In the genomic region with DNA sequence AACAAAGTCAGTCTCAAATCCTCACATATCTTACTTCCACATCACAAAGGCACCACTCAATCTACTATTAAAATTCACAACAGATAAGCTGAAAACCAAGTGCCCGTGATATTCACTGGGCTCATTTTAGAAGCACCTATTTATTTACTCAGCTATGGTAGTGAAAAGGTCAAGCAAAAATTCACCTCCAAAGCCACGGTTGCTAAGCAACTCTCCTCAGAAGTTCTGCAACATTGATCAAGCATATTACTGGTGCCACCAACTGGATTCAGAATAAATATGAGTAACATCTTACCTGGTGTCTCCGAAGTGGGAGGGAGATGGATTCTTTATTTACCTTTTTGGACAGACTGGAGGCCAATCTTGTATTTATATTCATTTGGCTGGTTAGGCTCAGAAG, we compare ENCODE assay signal across 15 cellular contexts.
A peak's percentile ranks its signal among the peaks of the same experiment; 100 is the strongest.
DNase-seq lines count a peak whose midpoint lies in the region; ATAC-seq and TF ChIP-seq lines count a peak whose summit lies in the region.
"Had no signal": no experiment of that assay in that cellular context is flagged by ENCODE, and none has a peak within 500 bp of the region (broad histone marks: within the 10 kb centered on the region; RNA-seq: fewer than 3 reads in every experiment).

No MANE protein-coding gene starts in this region.

- DNase-seq in GM10266 (ENCODE audit: extremely low spot score) (peak; percentile 18), NCI-H146 treated with DMSO at 0.1 percent for 48 hours (lab: John Stamatoyannopoulos, UW; ENCODE audit: unreplicated experiment) (peak; percentile 93), Ammon's horn (ENCODE audit: low spot score) (no peak), glutamatergic neuron (no peak), amygdala (lab: John Stamatoyannopoulos, UW) (no peak)
- DNase-seq: activated CD8-positive, alpha-beta memory T cell treated with anti-CD3 and anti-CD28 coated beads, Interleukin-2, amount 10 ng/mL, durations not matched to agents 7 days and 5 days; activated naive CD8-positive, alpha-beta T cell treated with anti-CD3 and anti-CD28 coated beads, Interleukin-2, amount 50 U/mL, for 24 hours; NCI-H1930; stimulated activated CD4-positive, alpha-beta T cell treated with anti-CD3 and anti-CD28 coated beads, Interleukin-4, amount 100 ng/mL, for 4 hours had no signal

- H3K9ac ChIP-seq in endocrine pancreas (ENCODE audit: control insufficient read depth, insufficient read depth, low read length), result no peak overlapping the region

- H3K4me1 ChIP-seq in endocrine pancreas (ENCODE audit: control insufficient read depth, insufficient read depth, low read length) (peaks cover 3% of the 10 kb centered on the region), gastroesophageal sphincter (no peaks in the 10 kb centered on the region)
- H3K4me1 ChIP-seq: esophagus muscularis mucosa had no signal

- H3K36me3 ChIP-seq in endocrine pancreas (ENCODE audit: control insufficient read depth, insufficient read depth, low read length), result no peaks in the 10 kb centered on the region
- no peaks in the 10 kb centered on the region for H3K36me3 ChIP-seq in gastroesophageal sphincter
- H3K36me3 ChIP-seq: esophagus muscularis mucosa had no signal

- H3K9me3 ChIP-seq in endocrine pancreas (ENCODE audit: control insufficient read depth, low read length) (no peaks in the 10 kb centered on the region), gastroesophageal sphincter (peaks cover 0 to 6% (median 0%) of the 10 kb centered on the region in 3 donors)
- H3K9me3 ChIP-seq: esophagus muscularis mucosa had no signal

- TF ChIP-seq EP300 in gastroesophageal sphincter (IDR thresholded peaks at IDR 0.05), result no peak

- no peak overlapping the region for H3K27ac ChIP-seq in gastroesophageal sphincter
- H3K27ac ChIP-seq: C4-2B, esophagus muscularis mucosa had no signal

- no peaks in the 10 kb centered on the region for H3K36me3 Mint-ChIP-seq in glutamatergic neuron (ENCODE audit: unreplicated experiment)
- H3K36me3 Mint-ChIP-seq: activated CD8-positive, alpha-beta memory T cell treated with anti-CD3 and anti-CD28 coated beads, Interleukin-2, amount 10 ng/mL, durations not matched to agents 7 days and 5 days had no signal

- H3K27ac Mint-ChIP-seq in glutamatergic neuron (ENCODE audit: unreplicated experiment), result no peak overlapping the region
- H3K27ac Mint-ChIP-seq: activated CD8-positive, alpha-beta memory T cell treated with anti-CD3 and anti-CD28 coated beads, Interleukin-2, amount 10 ng/mL, durations not matched to agents 7 days and 5 days; activated naive CD8-positive, alpha-beta T cell treated with anti-CD3 and anti-CD28 coated beads, Interleukin-2, amount 50 U/mL, for 24 hours had no signal

- H3K27me3 Mint-ChIP-seq in glutamatergic neuron (ENCODE audit: unreplicated experiment), result no peaks in the 10 kb centered on the region
- H3K27me3 Mint-ChIP-seq: activated CD8-positive, alpha-beta memory T cell treated with anti-CD3 and anti-CD28 coated beads, Interleukin-2, amount 10 ng/mL, durations not matched to agents 7 days and 5 days; activated naive CD8-positive, alpha-beta T cell treated with anti-CD3 and anti-CD28 coated beads, Interleukin-2, amount 50 U/mL, for 24 hours; progenitor cell of endocrine pancreas had no signal

- 66 to 77% methylated on average over 3 of the region's 3 CpGs for WGBS in gastroesophageal sphincter (ENCODE audit: low coverage in 1 of 2), 2 donors

- ATAC-seq in GM21723 (IDR thresholded peaks at IDR 0.05; ENCODE audit: unreplicated experiment) (peak; percentile 56), gastroesophageal sphincter (no peak)
- ATAC-seq: activated CD8-positive, alpha-beta memory T cell treated with anti-CD3 and anti-CD28 coated beads, Interleukin-2, amount 10 ng/mL, durations not matched to agents 7 days and 5 days; activated naive CD8-positive, alpha-beta T cell treated with anti-CD3 and anti-CD28 coated beads, Interleukin-2, amount 50 U/mL, for 24 hours had no signal

- H3K4me3 ChIP-seq in endocrine pancreas (ENCODE audit: control insufficient read depth, insufficient read depth, low read length) (peak overlapping the region; percentile 24), gastroesophageal sphincter (no peak overlapping the region)
- H3K4me3 ChIP-seq: esophagus muscularis mucosa had no signal

- H3K27me3 ChIP-seq in endocrine pancreas (ENCODE audit: control insufficient read depth, insufficient read depth, low read length) (no peaks in the 10 kb centered on the region), gastroesophageal sphincter (no peaks in the 10 kb centered on the region)
- H3K27me3 ChIP-seq: esophagus muscularis mucosa had no signal

- no peak overlapping the region for H3K4me3 Mint-ChIP-seq in glutamatergic neuron (ENCODE audit: unreplicated experiment)
- H3K4me3 Mint-ChIP-seq: activated CD8-positive, alpha-beta memory T cell treated with anti-CD3 and anti-CD28 coated beads, Interleukin-2, amount 10 ng/mL, durations not matched to agents 7 days and 5 days; activated naive CD8-positive, alpha-beta T cell treated with anti-CD3 and anti-CD28 coated beads, Interleukin-2, amount 50 U/mL, for 24 hours had no signal

- TF ChIP-seq CTCF in GM10266 (IDR thresholded peaks at IDR 0.05; ENCODE audit: control insufficient read depth, insufficient read depth, low read depth, missing control alignments) (no peak), gastroesophageal sphincter (IDR thresholded peaks at IDR 0.05) (no peak), glutamatergic neuron (IDR thresholded peaks at IDR 0.05; ENCODE audit: partially characterized antibody, unreplicated experiment) (no peak)

- peaks cover 5% of the 10 kb centered on the region for H3K4me1 Mint-ChIP-seq in glutamatergic neuron (ENCODE audit: low read depth, unreplicated experiment)
- H3K4me1 Mint-ChIP-seq: activated CD8-positive, alpha-beta memory T cell treated with anti-CD3 and anti-CD28 coated beads, Interleukin-2, amount 10 ng/mL, durations not matched to agents 7 days and 5 days; activated naive CD8-positive, alpha-beta T cell treated with anti-CD3 and anti-CD28 coated beads, Interleukin-2, amount 50 U/mL, for 24 hours had no signal

- no peaks in the 10 kb centered on the region for H3K9me3 Mint-ChIP-seq in glutamatergic neuron (ENCODE audit: unreplicated experiment)
- H3K9me3 Mint-ChIP-seq: activated naive CD8-positive, alpha-beta T cell treated with anti-CD3 and anti-CD28 coated beads, Interleukin-2, amount 50 U/mL, for 24 hours had no signal

- no peak for TF ChIP-seq POLR2A in gastroesophageal sphincter (IDR thresholded peaks at IDR 0.05)

Comparison
In these comparisons a context has a peak if more than half of its experiments do, and no peak if none do; other contexts are left out.
1. DNase-seq: peak in GM10266 (single experiment) and NCI-H146 treated with DMSO at 0.1 percent for 48 hours (single experiment); none in Ammon's horn (single experiment), glutamatergic neuron (single experiment) and amygdala (0 of 56).